Comparison of ENCODE assay signal across 26 cellular contexts in the genomic region with DNA sequence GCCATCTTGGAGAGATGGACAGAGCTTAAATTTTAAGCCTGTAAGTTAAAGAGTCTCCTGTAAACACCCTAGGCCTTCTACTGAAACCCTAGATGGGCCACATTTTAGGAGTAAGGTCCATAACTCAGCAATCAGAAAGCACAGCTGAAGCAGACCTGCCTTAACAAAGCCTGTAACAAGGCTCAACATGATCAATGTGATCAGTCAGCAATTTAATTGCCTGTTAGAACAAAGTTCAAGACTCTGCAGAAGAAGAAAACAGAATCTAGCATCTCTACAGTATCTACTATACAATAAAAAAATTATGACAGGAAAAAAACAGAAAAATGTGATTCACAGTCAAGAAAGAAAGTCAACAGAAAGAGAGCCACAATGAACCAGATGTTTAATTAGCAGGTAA.
"Had no signal": no experiment of that assay in that cellular context is flagged by ENCODE, and none has a peak within 500 bp of the region (broad histone marks: within the 10 kb centered on the region; RNA-seq: fewer than 3 reads in every experiment).

No MANE protein-coding gene starts in this region.

- H3K4me1 Mint-ChIP-seq: stimulated activated naive B cell treated with anti-CD40 and anti-IgM and Interleukin-4, amounts not matched to agents 10 μg/mL and 1 μg/mL and 100 μg/mL, for 72 hours had no signal

- H3K4me3 Mint-ChIP-seq: naive thymus-derived CD4-positive, alpha-beta T cell; nephron; stimulated activated naive B cell treated with anti-CD40 and anti-IgM and Interleukin-4, amounts not matched to agents 10 μg/mL and 1 μg/mL and 100 μg/mL, for 72 hours; stimulated activated naive CD8-positive, alpha-beta T cell treated with anti-CD3 and anti-CD28 coated beads, Interleukin-15, Interleukin-2, amounts not matched to agents 100 ng/mL and 50 ng/mL, for 24 hours had no signal

- H3K9me3 ChIP-seq: esophagus squamous epithelium, left lung, psoas muscle, suprapubic skin, transverse colon, vagina had no signal

- H3K27me3 ChIP-seq: esophagus squamous epithelium, left lung, suprapubic skin, transverse colon, vagina had no signal

- H3K27ac ChIP-seq: coronary artery, esophagus squamous epithelium, left lung, psoas muscle, skin epidermis, suprapubic skin, transverse colon, vagina had no signal

- ATAC-seq: left cardiac atrium; left lung; naive thymus-derived CD4-positive, alpha-beta T cell; psoas muscle; right cardiac atrium; stimulated activated naive B cell treated with anti-CD40 and anti-IgM and Interleukin-4, amounts not matched to agents 10 μg/mL and 1 μg/mL and 100 μg/mL, for 72 hours had no signal

- H3K4me3 ChIP-seq: coronary artery, esophagus squamous epithelium, left lung, psoas muscle, skin epidermis, suprapubic skin, transverse colon, vagina had no signal

- H3K36me3 Mint-ChIP-seq: stimulated activated naive B cell treated with anti-CD40 and anti-IgM and Interleukin-4, amounts not matched to agents 10 μg/mL and 1 μg/mL and 100 μg/mL, for 72 hours had no signal

- DNase-seq: dermis blood vessel endothelial cell; effector memory CD4-positive, alpha-beta T cell; erythroblast; esophagus squamous epithelium; head of caudate nucleus; left cardiac atrium; left lung; mesenchymal stem cell; midbrain; naive thymus-derived CD4-positive, alpha-beta T cell; nucleus accumbens; posterior cingulate gyrus; psoas muscle; right cardiac atrium; stimulated activated CD4-positive, alpha-beta T cell treated with anti-CD3 and anti-CD28 coated beads, Interleukin-15, amount 100 ng/mL, for 24 hours; stimulated activated CD4-positive, alpha-beta T cell treated with anti-CD3 and anti-CD28 coated beads, Interleukin-2, amount 100 ng/mL, for 48 hours; stimulated activated naive B cell treated with anti-CD40 and anti-IgM and Interleukin-4, amounts not matched to agents 10 μg/mL and 1 μg/mL and 100 μg/mL, for 72 hours; transverse colon had no signal

- H3K9me3 Mint-ChIP-seq: nephron; stimulated activated naive B cell treated with anti-CD40 and anti-IgM and Interleukin-4, amounts not matched to agents 10 μg/mL and 1 μg/mL and 100 μg/mL, for 72 hours; stimulated activated naive CD8-positive, alpha-beta T cell treated with anti-CD3 and anti-CD28 coated beads, Interleukin-15, Interleukin-2, amounts not matched to agents 100 ng/mL and 50 ng/mL, for 24 hours had no signal

- H3K4me1 ChIP-seq: left lung, psoas muscle, transverse colon had no signal

- H3K27ac Mint-ChIP-seq: naive thymus-derived CD4-positive, alpha-beta T cell; nephron; stimulated activated naive B cell treated with anti-CD40 and anti-IgM and Interleukin-4, amounts not matched to agents 10 μg/mL and 1 μg/mL and 100 μg/mL, for 72 hours; stimulated activated naive CD8-positive, alpha-beta T cell treated with anti-CD3 and anti-CD28 coated beads, Interleukin-15, Interleukin-2, amounts not matched to agents 100 ng/mL and 50 ng/mL, for 24 hours had no signal

- FAIRE-seq: endothelial cell of umbilical vein, frontal cortex had no signal
